Comparison of ENCODE assay signal across 8 cellular contexts in the genomic region with DNA sequence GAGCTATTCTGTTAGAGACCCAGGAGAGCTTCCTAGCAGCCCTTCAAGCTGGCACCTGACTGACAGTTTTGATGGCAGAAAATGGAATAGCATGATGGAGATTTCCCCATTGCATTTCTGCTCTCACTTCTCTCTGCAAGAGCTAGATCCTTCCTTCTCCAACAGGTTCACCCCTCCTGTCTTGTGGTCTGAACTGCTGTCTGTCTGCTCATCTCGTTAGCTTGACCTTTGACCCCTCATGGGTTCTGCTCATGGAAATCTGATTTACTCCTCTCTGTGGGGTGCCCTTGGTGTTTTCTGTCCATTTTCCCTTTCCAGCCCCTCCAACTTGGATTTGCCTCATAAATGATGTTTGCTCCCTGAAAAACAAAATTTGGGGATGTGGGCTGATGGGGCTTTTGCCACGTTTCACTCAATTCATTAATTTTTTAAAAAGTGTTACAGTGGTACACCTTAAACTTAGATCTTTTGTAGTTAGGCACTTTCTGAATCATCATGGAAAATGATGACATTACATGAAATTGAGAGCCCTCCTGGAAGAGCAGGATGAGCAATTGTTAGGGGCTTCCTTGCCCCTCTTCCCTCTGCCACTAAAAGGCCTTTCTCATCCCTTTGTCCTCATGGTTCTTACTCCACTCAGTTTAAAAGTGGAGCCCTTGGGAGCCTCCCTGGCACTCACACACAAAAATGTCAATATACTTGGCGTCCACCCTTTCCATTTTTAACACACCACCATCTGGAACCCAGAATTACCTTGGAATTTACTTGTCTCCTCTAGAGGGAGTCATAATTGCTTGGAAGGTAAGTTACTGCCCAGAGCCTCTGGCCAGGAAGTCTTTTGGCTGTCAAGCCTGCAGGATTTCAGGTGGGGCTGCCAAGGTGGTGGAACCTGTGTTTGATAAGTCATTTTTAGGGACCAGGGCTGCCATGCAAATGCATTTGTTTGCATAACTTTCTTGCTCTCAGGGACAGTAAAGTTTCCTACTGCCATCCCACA. TPM values are rescaled to one million over a fixed set of nuclear protein-coding genes. Genes with fewer than 3 reads are reported as not detected.
DNase-seq lines count a peak whose midpoint lies in the region; ATAC-seq and TF ChIP-seq lines count a peak whose summit lies in the region.

No MANE protein-coding gene starts in this region.

- no peaks in the 10 kb centered on the region for H3K27me3 ChIP-seq in A673 (replicated peaks; ENCODE audit: insufficient read depth, low read depth, low read length, poor library complexity)
- no peaks in the 10 kb centered on the region for H3K27me3 ChIP-seq in KMS-11 (ENCODE audit: insufficient read depth, low read depth)

- no peaks in the 10 kb centered on the region for H3K4me1 ChIP-seq in A673 (ENCODE audit: insufficient read depth, low read length, poor library complexity, severe bottlenecking)
- peaks cover 80% of the 10 kb centered on the region for H3K4me1 ChIP-seq in KMS-11 (ENCODE audit: low read depth, poor library complexity, severe bottlenecking)

- DNase-seq in A673 (ENCODE audit: low spot score) (no peak), EL (peak; percentile 26), NCI-H2029 treated with DMSO at 0.1 percent for 48 hours (lab: John Stamatoyannopoulos, UW) (no peak)
- DNase-seq in natural killer cell treated with Interleukin-12 subunit alpha and Interleukin-12 subunit beta and Interleukin-15 and Interleukin-18, amount 100 ng/mL, for 72 hours (ENCODE audit: low spot score), result no peak

- H3K4me3 Mint-ChIP-seq in activated naive CD8-positive, alpha-beta T cell, result peak overlapping the region; percentile 59
- H3K4me3 Mint-ChIP-seq in natural killer cell treated with Interleukin-12 subunit alpha and Interleukin-12 subunit beta and Interleukin-15 and Interleukin-18, amount 100 ng/mL, for 72 hours, result peak overlapping the region; percentile 80

- POLR2A ChIA-PET in A673 (lab: Charles Lee; ENCODE audit: low non-redundant PET), result no interaction called here

- H3K4me2 ChIP-seq in KMS-11, result peak overlapping the region; percentile 74

- H3K27me3 Mint-ChIP-seq in activated naive CD8-positive, alpha-beta T cell, result no peaks in the 10 kb centered on the region
- no peaks in the 10 kb centered on the region for H3K27me3 Mint-ChIP-seq in natural killer cell treated with Interleukin-12 subunit alpha and Interleukin-12 subunit beta and Interleukin-15 and Interleukin-18, amount 100 ng/mL, for 72 hours

- peak overlapping the region; percentile 90 for H3K27ac Mint-ChIP-seq in activated naive CD8-positive, alpha-beta T cell
- peak overlapping the region; percentile 67 to 83 for H3K27ac Mint-ChIP-seq in natural killer cell treated with Interleukin-12 subunit alpha and Interleukin-12 subunit beta and Interleukin-15 and Interleukin-18, amount 100 ng/mL, for 72 hours

- intact Hi-C loops in A673 (cut with micrococcal nuclease; ENCODE audit: unreplicated experiment), result no loop called here

- H3K27ac ChIP-seq in A673 (ENCODE audit: low read depth, low read length, poor library complexity, severe bottlenecking), result no peak overlapping the region
- H3K27ac ChIP-seq in KMS-11, result peak overlapping the region; percentile 76

- H2AFZ ChIP-seq in KMS-11 (ENCODE audit: low read depth), result no peak overlapping the region

- H3K36me3 ChIP-seq in A673 (ENCODE audit: insufficient read depth, low read length, poor library complexity, severe bottlenecking) (no peaks in the 10 kb centered on the region), KMS-11 (ENCODE audit: insufficient read depth) (no peaks in the 10 kb centered on the region)

- no TSS peak for BruUV-seq in A673 (replicated peaks; lab: Mats Ljungman, UMichigan)

- no peaks in the 10 kb centered on the region for H3K9me3 Mint-ChIP-seq in activated naive CD8-positive, alpha-beta T cell (ENCODE audit: low read depth)
- no peaks in the 10 kb centered on the region for H3K9me3 Mint-ChIP-seq in natural killer cell treated with Interleukin-12 subunit alpha and Interleukin-12 subunit beta and Interleukin-15 and Interleukin-18, amount 100 ng/mL, for 72 hours

- no peak for ATAC-seq in natural killer cell treated with Interleukin-12 subunit alpha and Interleukin-12 subunit beta and Interleukin-15 and Interleukin-18, amount 100 ng/mL, for 72 hours
- no peak for ATAC-seq in GM18873 (IDR thresholded peaks at IDR 0.05; ENCODE audit: low FRiP score, unreplicated experiment)
- no peak for ATAC-seq in HG03280 (IDR thresholded peaks at IDR 0.05; ENCODE audit: unreplicated experiment)

- peaks cover 84% of the 10 kb centered on the region for H3K4me1 Mint-ChIP-seq in activated naive CD8-positive, alpha-beta T cell (ENCODE audit: low read depth)
- H3K4me1 Mint-ChIP-seq in natural killer cell treated with Interleukin-12 subunit alpha and Interleukin-12 subunit beta and Interleukin-15 and Interleukin-18, amount 100 ng/mL, for 72 hours (ENCODE audit: low read depth in 2 of 2), result peaks cover 66 to 69% of the 10 kb centered on the region in 2 donors

- TF ChIP-seq CTCF in A673 (conservative IDR thresholded peaks at IDR 0.05; ENCODE audit: low read depth, low read length) (peak; percentile 52), KMS-11 (conservative IDR thresholded peaks at IDR 0.05; ENCODE audit: low read depth, low read length) (peak; percentile 72)

- H3K9me3 ChIP-seq in A673 (ENCODE audit: low read depth, low read length, poor library complexity, severe bottlenecking), result no peaks in the 10 kb centered on the region

- CTCF ChIA-PET in A673 (lab: Charles Lee), result no interaction called here

- peaks cover 2% of the 10 kb centered on the region for H3K36me3 Mint-ChIP-seq in activated naive CD8-positive, alpha-beta T cell
- peaks cover 5% of the 10 kb centered on the region for H3K36me3 Mint-ChIP-seq in natural killer cell treated with Interleukin-12 subunit alpha and Interleukin-12 subunit beta and Interleukin-15 and Interleukin-18, amount 100 ng/mL, for 72 hours

- H3K9ac ChIP-seq in KMS-11, result peak overlapping the region; percentile 31; the same call in 1 of the 2 replicates

- no peaks in the 10 kb centered on the region for H4K20me1 ChIP-seq in KMS-11 (ENCODE audit: insufficient read depth)

- H3K4me3 ChIP-seq in A673 (ENCODE audit: low read depth, low read length, poor library complexity, severe bottlenecking) (no peak overlapping the region), KMS-11 (IDR thresholded peaks at IDR 0.05; ENCODE audit: insufficient read depth, low read depth, low read length) (no peak overlapping the region)

- no peaks in the 10 kb centered on the region for H3K79me2 ChIP-seq in KMS-11 (ENCODE audit: insufficient read depth, low read depth)

RNA-seq across cellular contexts. Expression of gene IL19, which starts 31.9 kb away (rescaled TPM):
- not detected in 2 replicates for total RNA-seq in A673 (2021)
- total RNA-seq in natural killer cell treated with Interleukin-12 subunit alpha and Interleukin-12 subunit beta and Interleukin-15 and Interleukin-18, amount 100 ng/mL, for 72 hours, result not detected

RNA-seq across cellular contexts. Expression of gene IL10, which starts 33.6 kb away (rescaled TPM):
- not detected in 2 replicates for total RNA-seq in A673 (2021)
- under 1 TPM in 1 of 2 donors, not detected in 1; 0.95 TPM for total RNA-seq in natural killer cell treated with Interleukin-12 subunit alpha and Interleukin-12 subunit beta and Interleukin-15 and Interleukin-18, amount 100 ng/mL, for 72 hours

RNA-seq across cellular contexts. Expression of gene MAPKAPK2, which starts 54.0 kb away (rescaled TPM):
- 39.2 and 41.9 TPM in 2 replicates for total RNA-seq in A673 (2021)
- 100 to 1,000 TPM; 104 to 115 TPM for total RNA-seq in natural killer cell treated with Interleukin-12 subunit alpha and Interleukin-12 subunit beta and Interleukin-15 and Interleukin-18, amount 100 ng/mL, for 72 hours
